11 cellular contexts compared by ENCODE assay signal in the genomic region with DNA sequence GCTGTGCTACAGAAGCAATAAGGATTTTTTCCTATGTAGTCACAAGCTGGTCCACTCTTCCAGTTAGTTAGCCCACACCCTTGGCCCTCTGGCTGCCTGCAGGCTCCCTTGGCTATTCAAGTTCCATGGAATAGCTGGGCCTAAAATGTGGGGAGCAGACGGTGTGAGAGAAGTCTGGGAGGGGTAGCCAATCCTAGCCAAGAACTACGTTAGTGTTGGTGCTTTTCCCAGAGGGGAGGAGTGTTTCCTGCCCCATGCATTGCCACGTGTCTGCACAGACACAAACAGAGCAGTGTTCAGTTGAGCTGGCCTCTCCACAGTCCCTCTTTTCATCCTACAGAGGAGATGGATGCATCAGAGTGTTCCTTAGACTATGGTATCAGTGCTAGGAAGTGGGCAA. TPM values are rescaled to one million over a fixed set of nuclear protein-coding genes. Genes with fewer than 3 reads are reported as not detected.
DNase-seq lines count a peak whose midpoint lies in the region; FAIRE-seq and TF ChIP-seq lines count a peak whose summit lies in the region.
"Had no signal": no experiment of that assay in that cellular context is flagged by ENCODE, and none has a peak within 500 bp of the region (broad histone marks: within the 10 kb centered on the region; RNA-seq: fewer than 3 reads in every experiment).

No MANE protein-coding gene starts in this region.

- H3K36me3 Mint-ChIP-seq in astrocyte (ENCODE audit: low read depth, unreplicated experiment), result peaks cover 12% of the 10 kb centered on the region
- no peaks in the 10 kb centered on the region for H3K36me3 Mint-ChIP-seq in glutamatergic neuron (ENCODE audit: unreplicated experiment)

- TF ChIP-seq CTCF in astrocyte (IDR thresholded peaks at IDR 0.05; ENCODE audit: insufficient read depth, low read depth, low read length) (no peak), glutamatergic neuron (IDR thresholded peaks at IDR 0.05; ENCODE audit: partially characterized antibody, unreplicated experiment) (no peak), uterus (IDR thresholded peaks at IDR 0.05) (no peak)

- H3K27ac Mint-ChIP-seq in astrocyte (ENCODE audit: unreplicated experiment), result peak overlapping the region; percentile 54
- H3K27ac Mint-ChIP-seq in glutamatergic neuron (ENCODE audit: unreplicated experiment), result peak overlapping the region; percentile 5

- no peak for TF ChIP-seq POLR2A in uterus (IDR thresholded peaks at IDR 0.05)

- H3K9me3 ChIP-seq in astrocyte (ENCODE audit: insufficient read depth, low read depth, low read length), result no peaks in the 10 kb centered on the region
- H3K9me3 ChIP-seq in uterus, result no peaks in the 10 kb centered on the region

- DNase-seq in DMS 273 (lab: John Stamatoyannopoulos, UW; ENCODE audit: unreplicated experiment) (peak; percentile 80), astrocyte (ENCODE audit: low read depth) (peak; percentile 94), glutamatergic neuron (no peak), posterior cingulate gyrus (peak; percentile 60 to 97 (median 81)), NOMO-1 treated with dmso at 0.1 percent for 144 hours (lab: John Stamatoyannopoulos, UW; ENCODE audit: unreplicated experiment) (no peak), RCC 7860 (ENCODE audit: low spot score) (no peak), uterus (no peak), Kasumi-1 (lab: John Stamatoyannopoulos, UW) (no peak)
- DNase-seq: Caco-2; central memory CD4-positive, alpha-beta T cell had no signal

- no peaks in the 10 kb centered on the region for H3K27me3 ChIP-seq in astrocyte (ENCODE audit: insufficient read depth, low read length)
- H3K27me3 ChIP-seq in uterus, result no peaks in the 10 kb centered on the region

- peak overlapping the region; percentile 28 for H3K9ac ChIP-seq in astrocyte (ENCODE audit: low read length)
- H3K9ac ChIP-seq: parathyroid adenoma had no signal

- no peaks in the 10 kb centered on the region for H4K20me1 ChIP-seq in astrocyte (ENCODE audit: insufficient read depth, low read length)

- peaks cover 74% of the 10 kb centered on the region for H3K79me2 ChIP-seq in astrocyte (ENCODE audit: insufficient read depth, low read length)
- H3K79me2 ChIP-seq: parathyroid adenoma had no signal

- peak overlapping the region; percentile 14 for H3K4me2 ChIP-seq in astrocyte (ENCODE audit: low read length)

- H3K36me3 ChIP-seq in astrocyte (ENCODE audit: insufficient read depth, low read length), result no peaks in the 10 kb centered on the region
- no peaks in the 10 kb centered on the region for H3K36me3 ChIP-seq in uterus

- peaks cover 39% of the 10 kb centered on the region for H3K4me1 Mint-ChIP-seq in astrocyte (ENCODE audit: low read depth, unreplicated experiment)
- H3K4me1 Mint-ChIP-seq in glutamatergic neuron (ENCODE audit: low read depth, unreplicated experiment), result peaks cover 10% of the 10 kb centered on the region

- H3K4me3 ChIP-seq in astrocyte (ENCODE audit: insufficient read depth, low read depth, low read length) (no peak overlapping the region), uterus (no peak overlapping the region)

- H2AFZ ChIP-seq in astrocyte (ENCODE audit: low read depth, low read length), result no peak overlapping the region
- H2AFZ ChIP-seq: parathyroid adenoma had no signal

- H3K27me3 Mint-ChIP-seq in astrocyte (ENCODE audit: low read depth, unreplicated experiment) (no peaks in the 10 kb centered on the region), glutamatergic neuron (ENCODE audit: unreplicated experiment) (peaks cover 1% of the 10 kb centered on the region)

- no peak for FAIRE-seq in astrocyte (lab: Jason Lieb, UNC)
- FAIRE-seq in RCC 7860 (lab: Jason Lieb, UNC), result no peak

- H3K4me1 ChIP-seq in astrocyte (ENCODE audit: insufficient read depth, low read length) (peaks cover 59% of the 10 kb centered on the region), uterus (peaks cover 0 to 10% of the 10 kb centered on the region in 2 donors)
- H3K4me1 ChIP-seq: Caco-2, parathyroid adenoma had no signal

- intact Hi-C loops in posterior cingulate gyrus (cut with DNase I) (no loop called here), uterus (cut with DNase I; ENCODE audit: low total_unique reads) (no loop called here)

- H3K27ac ChIP-seq in astrocyte (ENCODE audit: low read depth, low read length) (peak overlapping the region; percentile 49), uterus (no peak overlapping the region)
- H3K27ac ChIP-seq: parathyroid adenoma had no signal

- H3K4me3 Mint-ChIP-seq in astrocyte (ENCODE audit: unreplicated experiment), result no peak overlapping the region
- H3K4me3 Mint-ChIP-seq in glutamatergic neuron (ENCODE audit: unreplicated experiment), result no peak overlapping the region

- H3K9me3 Mint-ChIP-seq in astrocyte (ENCODE audit: unreplicated experiment), result peaks cover 2% of the 10 kb centered on the region
- H3K9me3 Mint-ChIP-seq in glutamatergic neuron (ENCODE audit: unreplicated experiment), result peaks cover 6% of the 10 kb centered on the region

RNA-seq across cellular contexts. Expression of gene IPO9, which starts 59.0 kb away (rescaled TPM):
- total RNA-seq in astrocyte, result 47.9 and 50.2 TPM in 2 replicates
- 97.8 TPM for total RNA-seq in glutamatergic neuron (ENCODE audit: unreplicated experiment)
- 10 to 100 TPM in 3 of 4 donors, 1 to 10 TPM in 1; 8.8 to 48.5 (median 35.2) TPM for total RNA-seq in uterus

Comparison
In these comparisons a context has a peak if more than half of its experiments do, and no peak if none do; other contexts are left out.
1. DNase-seq: peak in DMS 273 (single experiment), astrocyte (single experiment) and posterior cingulate gyrus (10 of 10); none in glutamatergic neuron (single experiment), NOMO-1 treated with dmso at 0.1 percent for 144 hours (single experiment), RCC 7860 (single experiment), uterus (0 of 2) and Kasumi-1 (0 of 2).